Comparison of ENCODE assay signal across 7 cellular contexts in genomic region chr19:2602391-2603181, GRCh38.
A peak's percentile ranks its signal among the peaks of the same experiment; 100 is the strongest.
DNase-seq lines count a peak whose midpoint lies in the region; ATAC-seq and TF ChIP-seq lines count a peak whose summit lies in the region.

No MANE protein-coding gene starts in this region.

- no peaks in the 10 kb centered on the region for H3K27me3 ChIP-seq in lower lobe of right lung (ENCODE audit: low read depth)
- no peaks in the 10 kb centered on the region for H3K27me3 ChIP-seq in thoracic aorta (replicated peaks; ENCODE audit: insufficient read depth)

- H3K36me3 ChIP-seq in lower lobe of right lung (no peaks in the 10 kb centered on the region), thoracic aorta (no peaks in the 10 kb centered on the region)

- DNase-seq in NCI-H446 treated with DMSO at 0.1 percent for 48 hours (lab: John Stamatoyannopoulos, UW) (peak; percentile 34), ecto neural progenitor cell (ENCODE audit: low spot score) (peak; percentile 74), lower lobe of right lung (peak; percentile 75), thoracic aorta (ENCODE audit: low spot score) (peak; percentile 76), SIG-M5 treated with dmso at 0.1 percent for 504 hours (lab: John Stamatoyannopoulos, UW; ENCODE audit: unreplicated experiment) (no peak), 8988T (no peak)
- DNase-seq in effector CD4-positive, alpha-beta T cell: no peak

- intact Hi-C loops in lower lobe of right lung (cut with DNase I): no loop called here

- peak; percentile 81 to 83 for ATAC-seq in lower lobe of right lung
- ATAC-seq in thoracic aorta (ENCODE audit: insufficient number of reproducible peaks, low FRiP score, low read depth): peak; percentile 60

- H3K9me3 ChIP-seq in lower lobe of right lung (no peaks in the 10 kb centered on the region), thoracic aorta (no peaks in the 10 kb centered on the region)

- H3K4me3 ChIP-seq in lower lobe of right lung (peak overlapping the region; percentile 35), thoracic aorta (peak overlapping the region; percentile 68)

- TF ChIP-seq CTCF in lower lobe of right lung (IDR thresholded peaks at IDR 0.05) (peak; percentile 6), thoracic aorta (IDR thresholded peaks at IDR 0.05) (no peak)

- peaks cover 32% of the 10 kb centered on the region for H3K4me1 ChIP-seq in lower lobe of right lung
- peaks cover 23 to 38% of the 10 kb centered on the region in 2 donors for H3K4me1 ChIP-seq in thoracic aorta (ENCODE audit: control insufficient read depth in 1 of 2, low read depth in 2 of 2)

- H3K27ac ChIP-seq in lower lobe of right lung (peak overlapping the region; percentile 55), thoracic aorta (peak overlapping the region; percentile 99)

Comparison
In these comparisons a context has a peak if more than half of its experiments do, and no peak if none do; other contexts are left out.
1. DNase-seq: peak in NCI-H446 treated with DMSO at 0.1 percent for 48 hours (single experiment), ecto neural progenitor cell (single experiment), lower lobe of right lung (single experiment) and thoracic aorta (single experiment); none in SIG-M5 treated with dmso at 0.1 percent for 504 hours (single experiment), effector CD4-positive, alpha-beta T cell (single experiment) and 8988T (single experiment).